ENCODE assay signal across 19 cellular contexts in the genomic region with DNA sequence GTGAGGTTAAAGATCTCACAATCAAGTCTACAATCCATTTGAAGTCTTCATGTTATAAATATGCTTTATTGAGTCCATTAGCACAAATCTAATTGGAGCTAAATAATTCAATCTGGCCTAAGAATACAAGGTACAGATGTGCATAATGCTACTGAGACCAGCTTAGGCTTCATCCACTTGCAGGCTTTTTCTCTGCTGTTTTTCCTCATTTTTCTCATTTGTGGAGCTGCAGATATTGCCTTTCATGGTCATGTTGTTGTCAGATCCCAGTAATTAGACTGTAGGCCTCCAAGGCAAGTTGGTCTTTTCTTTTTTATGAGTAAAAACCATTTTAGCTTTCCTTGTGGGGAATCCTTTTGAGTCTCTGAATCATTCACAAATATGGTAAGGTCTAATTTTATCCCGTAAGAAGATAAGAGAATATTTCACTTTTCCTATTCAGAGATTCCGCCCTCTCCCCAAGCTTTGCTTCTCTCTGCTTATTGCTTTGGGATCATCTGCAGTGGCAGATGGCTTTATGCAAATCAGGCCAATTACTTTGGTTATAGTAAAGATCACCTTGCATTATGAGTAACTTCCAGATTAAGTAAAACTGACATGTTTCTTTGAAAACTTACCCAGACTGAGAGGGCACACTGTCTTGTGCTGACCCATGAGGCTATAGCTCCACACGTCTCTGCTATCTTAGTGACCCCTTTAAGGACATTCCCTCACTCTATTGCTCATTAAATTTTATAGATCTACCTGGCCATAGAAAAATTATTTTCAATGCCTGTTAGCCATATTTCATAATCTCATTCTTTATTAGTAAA.
A peak's percentile ranks its signal among the peaks of the same experiment; 100 is the strongest.
DNase-seq lines count a peak whose midpoint lies in the region; ATAC-seq, FAIRE-seq and TF ChIP-seq lines count a peak whose summit lies in the region.
"Had no signal": no experiment of that assay in that cellular context is flagged by ENCODE, and none has a peak within 500 bp of the region (broad histone marks: within the 10 kb centered on the region; RNA-seq: fewer than 3 reads in every experiment).

No MANE protein-coding gene starts in this region.

- H3K27me3 Mint-ChIP-seq in T-helper 17 cell = no peaks in the 10 kb centered on the region
- no peaks in the 10 kb centered on the region for H3K27me3 Mint-ChIP-seq in stimulated activated memory B cell treated with anti-CD40 and anti-IgM and Interleukin-4, amounts not matched to agents 10 μg/mL and 1 μg/mL and 100 μg/mL, for 72 hours
- H3K27me3 Mint-ChIP-seq: CD4-positive, CD25-positive, alpha-beta regulatory T cell had no signal

- DNase-seq in GM12891 (ENCODE audit: insufficient read length, low spot score) (no peak), NCI-H526 (lab: John Stamatoyannopoulos, UW) (peak; percentile 22 to 80), T-helper 17 cell (no peak), NCI-H2029 treated with DMSO at 0.1 percent for 48 hours (lab: John Stamatoyannopoulos, UW) (no peak)
- DNase-seq: Caco-2; CD4-positive, CD25-positive, alpha-beta regulatory T cell; DMS79; GOT3; Karpas-422; MG63; NCI-H1092; NCI-H146; NCI-H2081 treated with DMSO at 0.1 percent for 48 hours; NCI-H510A treated with DMSO at 0.1 percent for 48 hours; NK-92 treated with Interleukin-12 subunit alpha and Interleukin-12 subunit beta, amount 100 ng/mL, for 24 hours had no signal

- peaks cover 8% of the 10 kb centered on the region for H3K36me3 Mint-ChIP-seq in T-helper 17 cell (ENCODE audit: low read depth)
- H3K36me3 Mint-ChIP-seq in stimulated activated memory B cell treated with anti-CD40 and anti-IgM and Interleukin-4, amounts not matched to agents 10 μg/mL and 1 μg/mL and 100 μg/mL, for 72 hours = peaks cover 50% of the 10 kb centered on the region

- peaks cover 9% of the 10 kb centered on the region for H3K9me3 Mint-ChIP-seq in stimulated activated memory B cell treated with anti-CD40 and anti-IgM and Interleukin-4, amounts not matched to agents 10 μg/mL and 1 μg/mL and 100 μg/mL, for 72 hours

- H3K9me3 ChIP-seq in T-helper 17 cell (ENCODE audit: control insufficient read depth, low read length, poor library complexity, severe bottlenecking) = no peaks in the 10 kb centered on the region
- H3K9me3 ChIP-seq: Caco-2, MG63, SJSA1 had no signal

- peaks cover 13% of the 10 kb centered on the region for H3K4me1 Mint-ChIP-seq in T-helper 17 cell
- H3K4me1 Mint-ChIP-seq in stimulated activated memory B cell treated with anti-CD40 and anti-IgM and Interleukin-4, amounts not matched to agents 10 μg/mL and 1 μg/mL and 100 μg/mL, for 72 hours = peaks cover 52% of the 10 kb centered on the region

- peak overlapping the region; percentile 54 for H3K27ac Mint-ChIP-seq in T-helper 17 cell
- H3K27ac Mint-ChIP-seq in stimulated activated memory B cell treated with anti-CD40 and anti-IgM and Interleukin-4, amounts not matched to agents 10 μg/mL and 1 μg/mL and 100 μg/mL, for 72 hours = peak overlapping the region; percentile 48
- H3K27ac Mint-ChIP-seq: CD4-positive, CD25-positive, alpha-beta regulatory T cell had no signal

- FAIRE-seq in GM12891 (lab: Jason Lieb, UNC) = no peak

- no peak overlapping the region for H3K4me3 Mint-ChIP-seq in T-helper 17 cell
- H3K4me3 Mint-ChIP-seq in stimulated activated memory B cell treated with anti-CD40 and anti-IgM and Interleukin-4, amounts not matched to agents 10 μg/mL and 1 μg/mL and 100 μg/mL, for 72 hours = no peak overlapping the region
- H3K4me3 Mint-ChIP-seq: CD4-positive, CD25-positive, alpha-beta regulatory T cell had no signal

- ATAC-seq in T-helper 17 cell (no peak), HG02938 (IDR thresholded peaks at IDR 0.05; ENCODE audit: unreplicated experiment) (no peak), HG03354 (IDR thresholded peaks at IDR 0.05; ENCODE audit: poor library complexity, severe bottlenecking, unreplicated experiment) (no peak)
- no peak for ATAC-seq in stimulated activated memory B cell treated with anti-CD40 and anti-IgM and Interleukin-4, amounts not matched to agents 10 μg/mL and 1 μg/mL and 100 μg/mL, for 72 hours

- no peak for TF ChIP-seq POLR2A in GM12891 (IDR thresholded peaks at IDR 0.05; ENCODE audit: low read depth, low read length)

TF ChIP-seq in GM12891, 5 proteins besides CTCF, POLR2A, EP300 and RAD21:
- TF ChIP-seq POLR2AphosphoS5 (IDR thresholded peaks at IDR 0.05; ENCODE audit: low read depth, low read length) = no peak
- no peak for TF ChIP-seq PAX5 (IDR thresholded peaks at IDR 0.05; ENCODE audit: insufficient read depth, low read length, severe bottlenecking)
- TF ChIP-seq TAF1 (IDR thresholded peaks at IDR 0.05; ENCODE audit: low read depth, low read length) = no peak
- TF ChIP-seq POU2F2 (IDR thresholded peaks at IDR 0.05; ENCODE audit: low read depth, low read length) = peak; percentile 68
- no peak for TF ChIP-seq SPI1 (IDR thresholded peaks at IDR 0.05; ENCODE audit: low read depth, low read length)
TF ChIP-seq in GM12891: peak in this region for 1.

Comparison
In these comparisons a context has a peak if more than half of its experiments do, and no peak if none do; other contexts are left out.
1. DNase-seq: peak in NCI-H526 (2 of 2); none in GM12891 (single experiment), T-helper 17 cell (0 of 3) and NCI-H2029 treated with DMSO at 0.1 percent for 48 hours (single experiment).